ENCODE assay signal across 8 cellular contexts in genomic region chr1:246564839-246565750, GRCh38. TPM values are rescaled to one million over a fixed set of nuclear protein-coding genes. Genes with fewer than 3 reads are reported as not detected.
DNase-seq lines count a peak whose midpoint lies in the region; ATAC-seq, FAIRE-seq and TF ChIP-seq lines count a peak whose summit lies in the region.

No MANE protein-coding gene starts in this region.

- FAIRE-seq in D721Med (lab: Jason Lieb, UNC) = peak; percentile 61

- H3K27me3 ChIP-seq in NT2/D1 (ENCODE audit: insufficient read depth, insufficient read length) (no peaks in the 10 kb centered on the region), ectodermal cell (ENCODE audit: control insufficient read depth, insufficient read depth, low read length, poor library complexity, severe bottlenecking) (no peaks in the 10 kb centered on the region), neuron (ENCODE audit: insufficient read depth, low read length) (no peaks in the 10 kb centered on the region)

- intact Hi-C loops in sciatic nerve (cut with DNase I) = no loop called here

- no peaks in the 10 kb centered on the region for H3K9me3 ChIP-seq in NT2/D1 (ENCODE audit: insufficient read depth, low read length)
- H3K9me3 ChIP-seq in ectodermal cell (ENCODE audit: control insufficient read depth, low read length) = no peaks in the 10 kb centered on the region
- H3K9me3 ChIP-seq in neuron (ENCODE audit: low read length) = no peaks in the 10 kb centered on the region

- ATAC-seq in sciatic nerve (no peak), GM18502 (IDR thresholded peaks at IDR 0.05; ENCODE audit: poor library complexity, unreplicated experiment) (no peak)

- DNase-seq in D721Med (ENCODE audit: insufficient read length, low spot score) (no peak), NT2/D1 (ENCODE audit: low read depth, low spot score) (no peak), NCI-H2107 (lab: John Stamatoyannopoulos, UW) (no peak), sciatic nerve (ENCODE audit: low spot score) (no peak)
- no peak for DNase-seq in stimulated activated CD4-positive, alpha-beta T cell treated with anti-CD3 and anti-CD28 coated beads, Interleukin-12 subunit alpha, Interleukin-12 subunit beta, amount 100 ng/mL, for 4 hours

- H3K36me3 ChIP-seq in NT2/D1 (ENCODE audit: insufficient read depth, insufficient read length, low read length) (peaks cover 33% of the 10 kb centered on the region), ectodermal cell (ENCODE audit: control insufficient read depth, insufficient read depth, low read length) (no peaks in the 10 kb centered on the region), neuron (ENCODE audit: insufficient read depth, low read length) (peaks cover 15% of the 10 kb centered on the region)

- 50 to 53% methylated on average over 32 to 33 of the region's 33 CpGs for WGBS in ectodermal cell, 2 experiments

- H3K4me3 ChIP-seq in NT2/D1 (ENCODE audit: insufficient read length, low read depth) (peak overlapping the region; percentile 68), ectodermal cell (ENCODE audit: insufficient read depth, low read depth, low read length) (peak overlapping the region; percentile 89), neuron (ENCODE audit: low read length) (peak overlapping the region; percentile 98)

- H3K27ac ChIP-seq in ectodermal cell (ENCODE audit: insufficient read depth, low read depth, low read length, poor library complexity, severe bottlenecking) = peak overlapping the region; percentile 75

- H3K9ac ChIP-seq in NT2/D1 (ENCODE audit: insufficient read length, low read depth) = peak overlapping the region; percentile 87

- H3K4me1 ChIP-seq in NT2/D1 (ENCODE audit: insufficient read depth, insufficient read length) = no peaks in the 10 kb centered on the region
- peaks cover 9% of the 10 kb centered on the region for H3K4me1 ChIP-seq in ectodermal cell (ENCODE audit: control insufficient read depth, insufficient read depth, low read length)
- peaks cover 14% of the 10 kb centered on the region for H3K4me1 ChIP-seq in neuron (ENCODE audit: insufficient read depth, low read length)

- peak overlapping the region; percentile 92 for H2AFZ ChIP-seq in neuron (ENCODE audit: low read depth, low read length)

- TF ChIP-seq CTCF in D721Med (IDR thresholded peaks at IDR 0.05; ENCODE audit: insufficient read depth, missing control alignments) = no peak

RNA-seq across cellular contexts. Expression of gene TFB2M, which starts 1.0 kb away (rescaled TPM):
- 17.1 TPM for polyA plus RNA-seq in ectodermal cell (2013, experiment 1 of 4)
- polyA plus RNA-seq in ectodermal cell (2013, experiment 2 of 4) = 18.2 TPM
- 15.4 TPM for polyA plus RNA-seq in ectodermal cell (2013, experiment 3 of 4)
- polyA plus RNA-seq in ectodermal cell (2013, experiment 4 of 4) = 15.1 TPM
- total RNA-seq in sciatic nerve = 6.6 TPM

RNA-seq across cellular contexts. Expression of gene CNST, which starts 1.2 kb away (rescaled TPM):
- 15.0 TPM for polyA plus RNA-seq in ectodermal cell (2013, experiment 1 of 4)
- 14.3 TPM for polyA plus RNA-seq in ectodermal cell (2013, experiment 2 of 4)
- 10.8 TPM for polyA plus RNA-seq in ectodermal cell (2013, experiment 3 of 4)
- polyA plus RNA-seq in ectodermal cell (2013, experiment 4 of 4) = 12.0 TPM
- total RNA-seq in sciatic nerve = 23.4 TPM

RNA-seq across cellular contexts. Expression of gene SMYD3, which starts 58.0 kb away (rescaled TPM):
- polyA plus RNA-seq in ectodermal cell (2013, experiment 1 of 4) = 41.7 TPM
- 40.7 TPM for polyA plus RNA-seq in ectodermal cell (2013, experiment 2 of 4)
- polyA plus RNA-seq in ectodermal cell (2013, experiment 3 of 4) = 32.1 TPM
- 40.8 TPM for polyA plus RNA-seq in ectodermal cell (2013, experiment 4 of 4)
- 27.7 TPM for total RNA-seq in sciatic nerve
